ENCODE assay signal across 2 cellular contexts in the genomic region with DNA sequence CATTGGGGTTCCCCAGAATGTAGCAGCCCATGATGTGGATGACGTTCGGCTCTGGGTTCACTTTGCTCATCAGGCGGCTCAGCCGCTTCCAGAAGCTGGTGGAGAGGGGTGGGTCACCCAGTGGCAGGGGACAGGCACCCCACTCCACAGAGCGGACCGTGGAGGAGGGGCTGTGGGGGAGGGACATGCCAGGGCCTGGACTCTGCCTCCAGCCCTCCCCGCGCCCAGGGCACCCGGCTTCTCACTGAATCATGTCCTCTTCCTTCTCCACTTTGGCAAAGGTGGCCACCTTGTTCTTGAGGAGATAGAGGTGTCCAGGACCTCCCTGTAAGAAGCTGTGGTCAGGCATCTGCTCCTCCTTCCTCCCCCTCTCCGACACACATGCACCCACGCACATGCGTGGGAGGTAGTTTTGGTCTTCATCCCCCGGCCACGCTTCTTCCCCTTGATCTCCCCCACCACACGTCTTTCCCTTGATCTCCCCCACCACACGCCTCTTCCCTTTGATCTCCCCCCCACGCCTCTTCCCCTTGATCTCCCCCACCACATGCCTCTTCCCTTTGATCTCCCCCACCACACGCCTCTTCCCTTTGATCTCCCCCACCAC.
TF ChIP-seq lines count a peak whose summit lies in the region.

No MANE protein-coding gene starts in this region.

TF ChIP-seq in HEK293, 187 proteins besides CTCF, POLR2A, EP300 and RAD21:
- no peak for TF ChIP-seq ZNF114 (tag by site-specific recombination; IDR thresholded peaks at IDR 0.05)
- TF ChIP-seq MYNN (tag by site-specific recombination; IDR thresholded peaks at IDR 0.05; ENCODE audit: borderline replicate concordance) = no peak
- no peak for TF ChIP-seq WT1 (tag by site-specific recombination; IDR thresholded peaks at IDR 0.05)
- peak; percentile 40; the same call in 1 of the 2 replicates for TF ChIP-seq TCF7L2 (IDR thresholded peaks at IDR 0.05; ENCODE audit: borderline replicate concordance, low read depth, low read length)
- peak; percentile 89 for TF ChIP-seq ZFHX2 (tag by site-specific recombination; conservative IDR thresholded peaks at IDR 0.05)
- TF ChIP-seq ZNF292 (tag by site-specific recombination; IDR thresholded peaks at IDR 0.05; ENCODE audit: borderline replicate concordance, low read depth) = no peak
- TF ChIP-seq EGR2 (tag by site-specific recombination; IDR thresholded peaks at IDR 0.05; ENCODE audit: low read depth) = peak; percentile 89
- no peak for TF ChIP-seq ZNF24 (tag by site-specific recombination; IDR thresholded peaks at IDR 0.05)
- no peak for TF ChIP-seq ZXDB (tag by site-specific recombination; IDR thresholded peaks at IDR 0.05)
- 0 out of 2 replicates have a peak, but pooled peaks have one; percentile 17 for TF ChIP-seq ZNF600 (tag by site-specific recombination; IDR thresholded peaks at IDR 0.05)
- TF ChIP-seq, protein P1, sequence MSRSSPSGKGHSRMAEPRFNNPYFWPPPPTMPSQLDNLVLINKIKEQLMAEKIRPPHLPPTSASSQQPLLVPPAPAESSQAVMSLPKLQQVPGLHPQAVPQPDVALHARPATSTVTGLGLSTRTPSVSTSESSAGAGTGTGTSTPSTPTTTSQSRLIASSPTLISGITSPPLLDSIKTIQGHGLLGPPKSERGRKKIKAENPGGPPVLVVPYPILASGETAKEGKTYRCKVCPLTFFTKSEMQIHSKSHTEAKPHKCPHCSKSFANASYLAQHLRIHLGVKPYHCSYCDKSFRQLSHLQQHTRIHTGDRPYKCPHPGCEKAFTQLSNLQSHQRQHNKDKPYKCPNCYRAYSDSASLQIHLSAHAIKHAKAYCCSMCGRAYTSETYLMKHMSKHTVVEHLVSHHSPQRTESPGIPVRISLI (tag by site-specific recombination; IDR thresholded peaks at IDR 0.05) = no peak
- no peak for TF ChIP-seq ZNF664 (tag by site-specific recombination; IDR thresholded peaks at IDR 0.05)
- peak; percentile 18; the same call in 1 of the 2 replicates for TF ChIP-seq GLIS2 (tag by site-specific recombination; IDR thresholded peaks at IDR 0.05)
- TF ChIP-seq GLIS1 (tag by site-specific recombination; IDR thresholded peaks at IDR 0.05) = peak; percentile 10; the same call in 1 of the 2 replicates
- TF ChIP-seq KLF8 (tag by site-specific recombination; IDR thresholded peaks at IDR 0.05) = peak; percentile 71
- TF ChIP-seq ZNF621 (tag by site-specific recombination; IDR thresholded peaks at IDR 0.05) = no peak

TF ChIP-seq in GM12878, 131 proteins besides CTCF, POLR2A, EP300 and RAD21:
- peak in 1 of 2 experiments; percentile 96; a peak in 2 of 3 replicates for TF ChIP-seq EGR1 (IDR thresholded peaks at IDR 0.05; ENCODE audit: borderline replicate concordance in 1 of 2, low read depth in 2 of 2, low read length in 2 of 2)
- no peak for TF ChIP-seq MTA2 (IDR thresholded peaks at IDR 0.05; ENCODE audit: low read depth)
- TF ChIP-seq BHLHE40 (IDR thresholded peaks at IDR 0.05; ENCODE audit: borderline replicate concordance in 1 of 2, low read depth in 2 of 2, low read length in 1 of 2) = peak in 1 of 2 experiments; percentile 4; a peak in 1 of 4 replicates
- TF ChIP-seq, protein P2, sequence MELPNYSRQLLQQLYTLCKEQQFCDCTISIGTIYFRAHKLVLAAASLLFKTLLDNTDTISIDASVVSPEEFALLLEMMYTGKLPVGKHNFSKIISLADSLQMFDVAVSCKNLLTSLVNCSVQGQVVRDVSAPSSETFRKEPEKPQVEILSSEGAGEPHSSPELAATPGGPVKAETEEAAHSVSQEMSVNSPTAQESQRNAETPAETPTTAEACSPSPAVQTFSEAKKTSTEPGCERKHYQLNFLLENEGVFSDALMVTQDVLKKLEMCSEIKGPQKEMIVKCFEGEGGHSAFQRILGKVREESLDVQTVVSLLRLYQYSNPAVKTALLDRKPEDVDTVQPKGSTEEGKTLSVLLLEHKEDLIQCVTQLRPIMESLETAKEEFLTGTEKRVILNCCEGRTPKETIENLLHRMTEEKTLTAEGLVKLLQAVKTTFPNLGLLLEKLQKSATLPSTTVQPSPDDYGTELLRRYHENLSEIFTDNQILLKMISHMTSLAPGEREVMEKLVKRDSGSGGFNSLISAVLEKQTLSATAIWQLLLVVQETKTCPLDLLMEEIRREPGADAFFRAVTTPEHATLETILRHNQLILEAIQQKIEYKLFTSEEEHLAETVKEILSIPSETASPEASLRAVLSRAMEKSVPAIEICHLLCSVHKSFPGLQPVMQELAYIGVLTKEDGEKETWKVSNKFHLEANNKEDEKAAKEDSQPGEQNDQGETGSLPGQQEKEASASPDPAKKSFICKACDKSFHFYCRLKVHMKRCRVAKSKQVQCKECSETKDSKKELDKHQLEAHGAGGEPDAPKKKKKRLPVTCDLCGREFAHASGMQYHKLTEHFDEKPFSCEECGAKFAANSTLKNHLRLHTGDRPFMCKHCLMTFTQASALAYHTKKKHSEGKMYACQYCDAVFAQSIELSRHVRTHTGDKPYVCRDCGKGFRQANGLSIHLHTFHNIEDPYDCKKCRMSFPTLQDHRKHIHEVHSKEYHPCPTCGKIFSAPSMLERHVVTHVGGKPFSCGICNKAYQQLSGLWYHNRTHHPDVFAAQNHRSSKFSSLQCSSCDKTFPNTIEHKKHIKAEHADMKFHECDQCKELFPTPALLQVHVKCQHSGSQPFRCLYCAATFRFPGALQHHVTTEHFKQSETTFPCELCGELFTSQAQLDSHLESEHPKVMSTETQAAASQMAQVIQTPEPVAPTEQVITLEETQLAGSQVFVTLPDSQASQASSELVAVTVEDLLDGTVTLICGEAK (IDR thresholded peaks at IDR 0.05; ENCODE audit: borderline replicate concordance) = no peak
- peak; percentile 90 for TF ChIP-seq RUNX3 (IDR thresholded peaks at IDR 0.05; ENCODE audit: low read length)
- no peak for TF ChIP-seq SMAD5 (IDR thresholded peaks at IDR 0.05; ENCODE audit: low read depth)
- peak; percentile 98 for TF ChIP-seq TCF7 (IDR thresholded peaks at IDR 0.05; ENCODE audit: borderline replicate concordance)
- TF ChIP-seq SRF (IDR thresholded peaks at IDR 0.05; ENCODE audit: low read depth in 2 of 2, low read length in 2 of 2) = no peak
- TF ChIP-seq ETV6 (conservative IDR thresholded peaks at IDR 0.05 in 1 of 2, IDR thresholded peaks at IDR 0.05 in 1 of 2; ENCODE audit: borderline replicate concordance in 1 of 2, low read depth in 1 of 2) = no peak
- no peak for TF ChIP-seq NR2C1 (IDR thresholded peaks at IDR 0.05)
- no peak for TF ChIP-seq FOXM1 (IDR thresholded peaks at IDR 0.05; ENCODE audit: low read depth, low read length)
- TF ChIP-seq ZNF384 (IDR thresholded peaks at IDR 0.05; ENCODE audit: borderline replicate concordance, low read depth, low read length) = no peak
- TF ChIP-seq, protein P3, sequence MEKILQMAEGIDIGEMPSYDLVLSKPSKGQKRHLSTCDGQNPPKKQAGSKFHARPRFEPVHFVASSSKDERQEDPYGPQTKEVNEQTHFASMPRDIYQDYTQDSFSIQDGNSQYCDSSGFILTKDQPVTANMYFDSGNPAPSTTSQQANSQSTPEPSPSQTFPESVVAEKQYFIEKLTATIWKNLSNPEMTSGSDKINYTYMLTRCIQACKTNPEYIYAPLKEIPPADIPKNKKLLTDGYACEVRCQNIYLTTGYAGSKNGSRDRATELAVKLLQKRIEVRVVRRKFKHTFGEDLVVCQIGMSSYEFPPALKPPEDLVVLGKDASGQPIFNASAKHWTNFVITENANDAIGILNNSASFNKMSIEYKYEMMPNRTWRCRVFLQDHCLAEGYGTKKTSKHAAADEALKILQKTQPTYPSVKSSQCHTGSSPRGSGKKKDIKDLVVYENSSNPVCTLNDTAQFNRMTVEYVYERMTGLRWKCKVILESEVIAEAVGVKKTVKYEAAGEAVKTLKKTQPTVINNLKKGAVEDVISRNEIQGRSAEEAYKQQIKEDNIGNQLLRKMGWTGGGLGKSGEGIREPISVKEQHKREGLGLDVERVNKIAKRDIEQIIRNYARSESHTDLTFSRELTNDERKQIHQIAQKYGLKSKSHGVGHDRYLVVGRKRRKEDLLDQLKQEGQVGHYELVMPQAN (conservative IDR thresholded peaks at IDR 0.05) = no peak
- TF ChIP-seq, protein P4, sequence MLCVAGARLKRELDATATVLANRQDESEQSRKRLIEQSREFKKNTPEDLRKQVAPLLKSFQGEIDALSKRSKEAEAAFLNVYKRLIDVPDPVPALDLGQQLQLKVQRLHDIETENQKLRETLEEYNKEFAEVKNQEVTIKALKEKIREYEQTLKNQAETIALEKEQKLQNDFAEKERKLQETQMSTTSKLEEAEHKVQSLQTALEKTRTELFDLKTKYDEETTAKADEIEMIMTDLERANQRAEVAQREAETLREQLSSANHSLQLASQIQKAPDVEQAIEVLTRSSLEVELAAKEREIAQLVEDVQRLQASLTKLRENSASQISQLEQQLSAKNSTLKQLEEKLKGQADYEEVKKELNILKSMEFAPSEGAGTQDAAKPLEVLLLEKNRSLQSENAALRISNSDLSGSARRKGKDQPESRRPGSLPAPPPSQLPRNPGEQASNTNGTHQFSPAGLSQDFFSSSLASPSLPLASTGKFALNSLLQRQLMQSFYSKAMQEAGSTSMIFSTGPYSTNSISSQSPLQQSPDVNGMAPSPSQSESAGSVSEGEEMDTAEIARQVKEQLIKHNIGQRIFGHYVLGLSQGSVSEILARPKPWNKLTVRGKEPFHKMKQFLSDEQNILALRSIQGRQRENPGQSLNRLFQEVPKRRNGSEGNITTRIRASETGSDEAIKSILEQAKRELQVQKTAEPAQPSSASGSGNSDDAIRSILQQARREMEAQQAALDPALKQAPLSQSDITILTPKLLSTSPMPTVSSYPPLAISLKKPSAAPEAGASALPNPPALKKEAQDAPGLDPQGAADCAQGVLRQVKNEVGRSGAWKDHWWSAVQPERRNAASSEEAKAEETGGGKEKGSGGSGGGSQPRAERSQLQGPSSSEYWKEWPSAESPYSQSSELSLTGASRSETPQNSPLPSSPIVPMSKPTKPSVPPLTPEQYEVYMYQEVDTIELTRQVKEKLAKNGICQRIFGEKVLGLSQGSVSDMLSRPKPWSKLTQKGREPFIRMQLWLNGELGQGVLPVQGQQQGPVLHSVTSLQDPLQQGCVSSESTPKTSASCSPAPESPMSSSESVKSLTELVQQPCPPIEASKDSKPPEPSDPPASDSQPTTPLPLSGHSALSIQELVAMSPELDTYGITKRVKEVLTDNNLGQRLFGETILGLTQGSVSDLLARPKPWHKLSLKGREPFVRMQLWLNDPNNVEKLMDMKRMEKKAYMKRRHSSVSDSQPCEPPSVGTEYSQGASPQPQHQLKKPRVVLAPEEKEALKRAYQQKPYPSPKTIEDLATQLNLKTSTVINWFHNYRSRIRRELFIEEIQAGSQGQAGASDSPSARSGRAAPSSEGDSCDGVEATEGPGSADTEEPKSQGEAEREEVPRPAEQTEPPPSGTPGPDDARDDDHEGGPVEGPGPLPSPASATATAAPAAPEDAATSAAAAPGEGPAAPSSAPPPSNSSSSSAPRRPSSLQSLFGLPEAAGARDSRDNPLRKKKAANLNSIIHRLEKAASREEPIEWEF (IDR thresholded peaks at IDR 0.05; ENCODE audit: insufficient replicate concordance, low read depth, low read length) = no peak
- no peak for TF ChIP-seq ZNF207 (IDR thresholded peaks at IDR 0.05; ENCODE audit: borderline replicate concordance)
- no peak for TF ChIP-seq HDAC2 (IDR thresholded peaks at IDR 0.05)
- no peak for TF ChIP-seq NRF1 (conservative IDR thresholded peaks at IDR 0.05; ENCODE audit: low read depth, low read length)
- TF ChIP-seq POLR2AphosphoS5 (IDR thresholded peaks at IDR 0.05; ENCODE audit: low read length) = no peak
- TF ChIP-seq, protein P5, sequence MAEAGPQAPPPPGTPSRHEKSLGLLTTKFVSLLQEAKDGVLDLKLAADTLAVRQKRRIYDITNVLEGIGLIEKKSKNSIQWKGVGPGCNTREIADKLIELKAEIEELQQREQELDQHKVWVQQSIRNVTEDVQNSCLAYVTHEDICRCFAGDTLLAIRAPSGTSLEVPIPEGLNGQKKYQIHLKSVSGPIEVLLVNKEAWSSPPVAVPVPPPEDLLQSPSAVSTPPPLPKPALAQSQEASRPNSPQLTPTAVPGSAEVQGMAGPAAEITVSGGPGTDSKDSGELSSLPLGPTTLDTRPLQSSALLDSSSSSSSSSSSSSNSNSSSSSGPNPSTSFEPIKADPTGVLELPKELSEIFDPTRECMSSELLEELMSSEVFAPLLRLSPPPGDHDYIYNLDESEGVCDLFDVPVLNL (IDR thresholded peaks at IDR 0.05; ENCODE audit: low read depth, low read length) = no peak
- no peak for TF ChIP-seq BACH1 (IDR thresholded peaks at IDR 0.05; ENCODE audit: borderline replicate concordance)
